ENCODE assay signal across 33 cellular contexts in genomic region chr7:156659203-156659602, GRCh38.
"Had no signal": no experiment of that assay in that cellular context is flagged by ENCODE, and none has a peak within 500 bp of the region (broad histone marks: within the 10 kb centered on the region; RNA-seq: fewer than 3 reads in every experiment).

No MANE protein-coding gene starts in this region.

- H3K27me3 ChIP-seq: adrenal gland, body of pancreas, breast epithelium, MG63, Peyer's patch had no signal

- H3K27ac ChIP-seq: adrenal gland, body of pancreas, breast epithelium, Peyer's patch, VCaP had no signal

- FAIRE-seq: astrocyte had no signal

- ATAC-seq: activated naive CD4-positive, alpha-beta T cell treated with anti-CD3 and anti-CD28 coated beads, Interleukin-2, amount 50 U/mL, for 72 hours; activated T-cell treated with anti-CD3 and anti-CD28 coated beads, Interleukin-2, amount 50 U/mL, for 4 hours; body of pancreas; PC-3; SK-N-SH treated with all-trans-retinoic acid at 6 μM for 48 hours; T-cell had no signal

- DNase-seq: activated B cell treated with CpG ODN at 0.5 μM for 24 hours; activated CD4-positive, alpha-beta memory T cell treated with anti-CD3 and anti-CD28 coated beads for 36 hours; activated CD4-positive, alpha-beta T cell treated with anti-CD3 and anti-CD28 coated beads for 4 hours; activated CD4-positive, alpha-beta T cell treated with anti-CD3 and anti-CD28 coated beads, Interleukin-2, amount 50 U/mL, for 1 hour; activated CD4-positive, CD25-positive, alpha-beta regulatory T cell treated with anti-CD3 and anti-CD28 coated beads, Interleukin-2, amount 50 U/mL, for 72 hours; activated CD8-positive, alpha-beta memory T cell treated with anti-CD3 and anti-CD28 coated beads, Interleukin-2, amount 50 U/mL, for 4 hours; activated gamma-delta T cell treated with Interleukin-2 at 50 U/mL for 16 hours; activated naive CD4-positive, alpha-beta T cell treated with anti-CD3 and anti-CD28 coated beads for 36 hours; activated T-cell treated with anti-CD3 and anti-CD28 coated beads for 4 hours; activated T-cell treated with anti-CD3 and anti-CD28 coated beads, Interleukin-2, amount 50 U/mL, for 4 hours; adrenal gland; body of pancreas; cerebellar nuclear complex; MG63; NCI-H1048; NCI-H1105 treated with DMSO at 0.1 percent for 48 hours; NCI-H1436; NCI-H1694; NCI-H2029; NCI-H345; NCI-H524 treated with DMSO at 0.1 percent for 48 hours; PC-3; Peyer's patch; RPMI8226; SHP77 treated with DMSO at 0.1 percent for 48 hours; T-cell; T-helper 2 cell; T-helper 9 cell had no signal

- H3K9me3 ChIP-seq: adrenal gland, body of pancreas, breast epithelium, MG63, Peyer's patch had no signal

- H3K36me3 ChIP-seq: adrenal gland, breast epithelium, MG63, Peyer's patch had no signal

- H3K4me1 ChIP-seq: adrenal gland, body of pancreas, breast epithelium, Peyer's patch had no signal

- H3K4me3 ChIP-seq: adrenal gland, body of pancreas, MG63, Peyer's patch had no signal
